1 cellular context compared by ENCODE assay signal in the genomic region with DNA sequence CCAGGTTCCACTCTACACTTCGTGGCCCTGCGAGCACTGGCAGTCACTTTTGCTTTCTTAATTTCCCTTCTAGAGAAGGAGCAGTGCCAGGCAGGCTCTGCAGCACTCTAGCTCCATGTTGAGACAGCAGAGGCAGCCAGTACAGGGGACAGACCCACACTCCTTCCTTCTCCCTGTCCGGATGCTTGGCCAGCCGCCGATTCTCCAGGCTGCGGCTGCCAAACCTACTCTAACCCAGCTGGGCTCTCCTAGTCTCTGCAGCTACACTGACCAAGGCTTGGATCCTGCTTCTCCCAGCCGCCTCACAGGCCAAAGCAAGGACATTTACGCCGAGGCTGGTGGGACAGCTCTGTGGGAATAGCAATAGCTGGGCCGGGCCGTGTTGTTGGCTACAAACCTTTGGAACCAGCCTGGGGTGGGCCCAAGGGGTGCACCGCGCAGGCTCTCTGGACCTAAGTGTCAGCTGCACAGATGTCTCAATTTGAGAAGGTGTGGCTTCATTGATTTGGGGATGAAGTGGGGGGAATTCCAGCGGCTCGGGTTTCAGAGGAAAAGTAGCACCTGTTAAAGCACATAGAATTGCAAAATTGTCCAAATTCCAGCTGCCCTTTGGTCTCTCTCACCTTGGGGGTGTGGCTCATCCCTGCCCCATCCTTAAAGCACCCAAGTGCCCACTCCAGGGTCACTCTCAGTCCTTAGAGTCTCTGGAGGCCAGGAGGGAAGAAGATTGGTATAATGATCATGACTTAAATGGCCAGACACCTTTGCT.
A peak's percentile ranks its signal among the peaks of the same experiment; 100 is the strongest.
TF ChIP-seq lines count a peak whose summit lies in the region.

No MANE protein-coding gene starts in this region.

TF ChIP-seq in H1, 55 proteins besides CTCF, POLR2A, EP300 and RAD21:
- TF ChIP-seq EZH2 (IDR thresholded peaks at IDR 0.05; ENCODE audit: low read depth, low read length, severe bottlenecking) (peak; percentile 90), TBP (IDR thresholded peaks at IDR 0.05; ENCODE audit: low read depth, low read length) (0 out of 2 replicates have a peak, but pooled peaks have one; percentile 11), SUZ12 (IDR thresholded peaks at IDR 0.05; ENCODE audit: low read length) (peak; percentile 81), ASH2L (IDR thresholded peaks at IDR 0.05; ENCODE audit: low read length) (no peak), RNF2 (IDR thresholded peaks at IDR 0.05; ENCODE audit: borderline replicate concordance, low read depth, low read length, missing control alignments, poor library complexity, severe bottlenecking) (peak; percentile 84), CREB1 (IDR thresholded peaks at IDR 0.05) (no peak), BCL11A (IDR thresholded peaks at IDR 0.05; ENCODE audit: low read depth in 2 of 2, low read length in 2 of 2) (no peak)
- TF ChIP-seq, protein P1, sequence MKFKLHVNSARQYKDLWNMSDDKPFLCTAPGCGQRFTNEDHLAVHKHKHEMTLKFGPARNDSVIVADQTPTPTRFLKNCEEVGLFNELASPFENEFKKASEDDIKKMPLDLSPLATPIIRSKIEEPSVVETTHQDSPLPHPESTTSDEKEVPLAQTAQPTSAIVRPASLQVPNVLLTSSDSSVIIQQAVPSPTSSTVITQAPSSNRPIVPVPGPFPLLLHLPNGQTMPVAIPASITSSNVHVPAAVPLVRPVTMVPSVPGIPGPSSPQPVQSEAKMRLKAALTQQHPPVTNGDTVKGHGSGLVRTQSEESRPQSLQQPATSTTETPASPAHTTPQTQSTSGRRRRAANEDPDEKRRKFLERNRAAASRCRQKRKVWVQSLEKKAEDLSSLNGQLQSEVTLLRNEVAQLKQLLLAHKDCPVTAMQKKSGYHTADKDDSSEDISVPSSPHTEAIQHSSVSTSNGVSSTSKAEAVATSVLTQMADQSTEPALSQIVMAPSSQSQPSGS (IDR thresholded peaks at IDR 0.05; ENCODE audit: low read length) = no peak
